23 cellular contexts compared by ENCODE assay signal in genomic region chr2:72676341-72677025, GRCh38.
DNase-seq lines count a peak whose midpoint lies in the region; ATAC-seq and TF ChIP-seq lines count a peak whose summit lies in the region.
"Had no signal": no experiment of that assay in that cellular context is flagged by ENCODE, and none has a peak within 500 bp of the region (broad histone marks: within the 10 kb centered on the region; RNA-seq: fewer than 3 reads in every experiment).

No MANE protein-coding gene starts in this region.

- H3K9me3 Mint-ChIP-seq in activated T-helper 17 cell treated with anti-CD3 and anti-CD28 coated beads, Interleukin-2, amount 50 U/mL, for 72 hours = no peaks in the 10 kb centered on the region
- H3K9me3 Mint-ChIP-seq in activated T-helper 1 cell treated with anti-CD3 and anti-CD28 coated beads, Interleukin-12 subunit alpha, Interleukin-12 subunit beta, Interleukin-2, Interleukin-4 antibody, amounts not matched to agents 30 ng/mL and 10 ng/mL and 1 ng/mL, durations not matched to agents 14 hours and 24 hours and 36 hours = peaks cover 4% of the 10 kb centered on the region
- H3K9me3 Mint-ChIP-seq: activated CD4-positive, alpha-beta T cell treated with anti-CD3 and anti-CD28 coated beads, Interleukin-2, amount 10 ng/mL, durations not matched to agents 24 days and 14 days; neural crest cell had no signal

- no peak overlapping the region for H3K4me3 ChIP-seq in cardiac muscle cell
- no peak overlapping the region for H3K4me3 ChIP-seq in right cardiac atrium (ENCODE audit: low read length)
- H3K4me3 ChIP-seq in fibroblast of villous mesenchyme (ENCODE audit: low read depth, low read length) = no peak overlapping the region
- no peak overlapping the region for H3K4me3 ChIP-seq in thyroid gland (replicated peaks in 1 of 3)
- H3K4me3 ChIP-seq: dorsolateral prefrontal cortex, heart left ventricle had no signal

- no peak for TF ChIP-seq CTCF in cardiac muscle cell (IDR thresholded peaks at IDR 0.05; ENCODE audit: low read depth, low read length)
- TF ChIP-seq CTCF in fibroblast of villous mesenchyme (IDR thresholded peaks at IDR 0.05; ENCODE audit: insufficient read depth, low read depth, low read length) = no peak
- TF ChIP-seq CTCF in thyroid gland (IDR thresholded peaks at IDR 0.05) = no peak

- H3K4me1 ChIP-seq in cardiac muscle cell (ENCODE audit: low read depth) = peaks cover 27% of the 10 kb centered on the region
- peaks cover 2% of the 10 kb centered on the region for H3K4me1 ChIP-seq in right cardiac atrium (ENCODE audit: control insufficient read depth, insufficient read depth, low read length)
- H3K4me1 ChIP-seq in thyroid gland = peaks cover 26 to 40% of the 10 kb centered on the region in 2 donors

- H3K4me3 Mint-ChIP-seq in activated T-helper 17 cell treated with anti-CD3 and anti-CD28 coated beads, Interleukin-2, amount 50 U/mL, for 72 hours = no peak overlapping the region
- no peak overlapping the region for H3K4me3 Mint-ChIP-seq in activated T-helper 1 cell treated with anti-CD3 and anti-CD28 coated beads, Interleukin-12 subunit alpha, Interleukin-12 subunit beta, Interleukin-2, Interleukin-4 antibody, amounts not matched to agents 30 ng/mL and 10 ng/mL and 1 ng/mL, durations not matched to agents 14 hours and 24 hours and 36 hours
- H3K4me3 Mint-ChIP-seq: activated CD4-positive, alpha-beta T cell treated with anti-CD3 and anti-CD28 coated beads, Interleukin-2, amount 10 ng/mL, durations not matched to agents 24 days and 14 days; brain; CD4-positive, CD25-positive, alpha-beta regulatory T cell; neural crest cell; stimulated activated naive CD8-positive, alpha-beta T cell treated with anti-CD3 and anti-CD28 coated beads, Interleukin-15, amount 100 ng/mL, for 72 hours had no signal

- DNase-seq in cardiac muscle cell (ENCODE audit: low read depth in 1 of 2, low spot score in 1 of 2) (no peak), right cardiac atrium (no peak), fibroblast of villous mesenchyme (ENCODE audit: low read depth) (peak; percentile 39), thyroid gland (no peak)
- no peak for DNase-seq in activated T-helper 1 cell treated with anti-CD3 and anti-CD28 coated beads, Interleukin-12 subunit alpha, Interleukin-12 subunit beta, Interleukin-2, Interleukin-4 antibody, amounts not matched to agents 30 ng/mL and 10 ng/mL and 1 ng/mL, durations not matched to agents 14 hours and 24 hours and 36 hours (ENCODE audit: low spot score)
- DNase-seq: activated CD4-positive, alpha-beta T cell treated with anti-CD3 and anti-CD28 coated beads, Interleukin-2, amount 10 ng/mL, durations not matched to agents 24 days and 14 days; activated CD8-positive, alpha-beta memory T cell treated with anti-CD3 and anti-CD28 coated beads, Interleukin-2, amount 50 U/mL, for 4 hours; activated naive CD4-positive, alpha-beta T cell treated with Interleukin-2 at 50 U/mL for 16 hours; CD4-positive, CD25-positive, alpha-beta regulatory T cell; dorsolateral prefrontal cortex; heart left ventricle; mesendoderm; MM.1S; NCI-H1694 treated with DMSO at 0.1 percent for 48 hours; NCI-H526; OCI-M1; stimulated activated CD4-positive, alpha-beta T cell treated with anti-CD3 and anti-CD28 coated beads, Interleukin-15, amount 100 ng/mL, for 24 hours; stimulated activated naive CD8-positive, alpha-beta T cell treated with anti-CD3 and anti-CD28 coated beads, Interleukin-15, amount 100 ng/mL, for 72 hours had no signal

- no peaks in the 10 kb centered on the region for H3K36me3 Mint-ChIP-seq in activated T-helper 17 cell treated with anti-CD3 and anti-CD28 coated beads, Interleukin-2, amount 50 U/mL, for 72 hours (ENCODE audit: low read depth)
- H3K36me3 Mint-ChIP-seq in activated T-helper 1 cell treated with anti-CD3 and anti-CD28 coated beads, Interleukin-12 subunit alpha, Interleukin-12 subunit beta, Interleukin-2, Interleukin-4 antibody, amounts not matched to agents 30 ng/mL and 10 ng/mL and 1 ng/mL, durations not matched to agents 14 hours and 24 hours and 36 hours (ENCODE audit: low read depth) = no peaks in the 10 kb centered on the region

- H3K36me3 ChIP-seq in cardiac muscle cell (no peaks in the 10 kb centered on the region), thyroid gland (no peaks in the 10 kb centered on the region)
- H3K36me3 ChIP-seq: heart left ventricle had no signal

- 72% methylated on average over 5 of the region's 5 CpGs for WGBS in right cardiac atrium
- WGBS in thyroid gland, 2 donors = 71% methylated on average over 5 of the region's 5 CpGs

- no peak for ATAC-seq in right cardiac atrium
- ATAC-seq in activated T-helper 17 cell treated with anti-CD3 and anti-CD28 coated beads, Interleukin-2, amount 50 U/mL, for 72 hours (replicated peaks) = peak; percentile 37
- no peak for ATAC-seq in HG03439 (IDR thresholded peaks at IDR 0.05; ENCODE audit: unreplicated experiment)
- ATAC-seq in GM19035 (IDR thresholded peaks at IDR 0.05; ENCODE audit: unreplicated experiment) = no peak
- ATAC-seq: stimulated activated naive CD8-positive, alpha-beta T cell treated with anti-CD3 and anti-CD28 coated beads, Interleukin-15, amount 100 ng/mL, for 72 hours had no signal

- H3K9me3 ChIP-seq in cardiac muscle cell (ENCODE audit: low read depth) (no peaks in the 10 kb centered on the region), right cardiac atrium (ENCODE audit: control insufficient read depth, low read length) (no peaks in the 10 kb centered on the region), thyroid gland (no peaks in the 10 kb centered on the region)
- H3K9me3 ChIP-seq: heart left ventricle had no signal

- intact Hi-C loops in right cardiac atrium (cut with DNase I) = no loop called here
- intact Hi-C loops in thyroid gland (cut with DNase I) = no loop called here
- intact Hi-C loops in activated T-helper 1 cell treated with anti-CD3 and anti-CD28 coated beads, Interleukin-12 subunit alpha, Interleukin-12 subunit beta, Interleukin-2, Interleukin-4 antibody, amounts not matched to agents 30 ng/mL and 10 ng/mL and 1 ng/mL, durations not matched to agents 14 hours and 24 hours and 36 hours (cut with micrococcal nuclease) = no loop called here

- H3K27ac Mint-ChIP-seq in activated T-helper 17 cell treated with anti-CD3 and anti-CD28 coated beads, Interleukin-2, amount 50 U/mL, for 72 hours = peak overlapping the region; percentile 31
- no peak overlapping the region for H3K27ac Mint-ChIP-seq in activated T-helper 1 cell treated with anti-CD3 and anti-CD28 coated beads, Interleukin-12 subunit alpha, Interleukin-12 subunit beta, Interleukin-2, Interleukin-4 antibody, amounts not matched to agents 30 ng/mL and 10 ng/mL and 1 ng/mL, durations not matched to agents 14 hours and 24 hours and 36 hours
- H3K27ac Mint-ChIP-seq: activated CD4-positive, alpha-beta T cell treated with anti-CD3 and anti-CD28 coated beads, Interleukin-2, amount 10 ng/mL, durations not matched to agents 24 days and 14 days; stimulated activated naive CD8-positive, alpha-beta T cell treated with anti-CD3 and anti-CD28 coated beads, Interleukin-15, amount 100 ng/mL, for 72 hours had no signal

- H3K27me3 Mint-ChIP-seq in activated T-helper 17 cell treated with anti-CD3 and anti-CD28 coated beads, Interleukin-2, amount 50 U/mL, for 72 hours = no peaks in the 10 kb centered on the region
- H3K27me3 Mint-ChIP-seq in activated T-helper 1 cell treated with anti-CD3 and anti-CD28 coated beads, Interleukin-12 subunit alpha, Interleukin-12 subunit beta, Interleukin-2, Interleukin-4 antibody, amounts not matched to agents 30 ng/mL and 10 ng/mL and 1 ng/mL, durations not matched to agents 14 hours and 24 hours and 36 hours (ENCODE audit: insufficient read depth) = no peaks in the 10 kb centered on the region
- H3K27me3 Mint-ChIP-seq: activated CD4-positive, alpha-beta T cell treated with anti-CD3 and anti-CD28 coated beads, Interleukin-2, amount 10 ng/mL, durations not matched to agents 24 days and 14 days; brain; CD4-positive, CD25-positive, alpha-beta regulatory T cell; stimulated activated naive CD8-positive, alpha-beta T cell treated with anti-CD3 and anti-CD28 coated beads, Interleukin-15, amount 100 ng/mL, for 72 hours had no signal

- H3K27ac ChIP-seq in cardiac muscle cell = peak overlapping the region; percentile 15
- H3K27ac ChIP-seq in right cardiac atrium (ENCODE audit: low read length) = no peak overlapping the region
- peak overlapping the region; percentile 36 to 70 (median 68) for H3K27ac ChIP-seq in thyroid gland

- TF ChIP-seq POLR2A in thyroid gland (IDR thresholded peaks at IDR 0.05) = no peak

- no peaks in the 10 kb centered on the region for H3K27me3 ChIP-seq in cardiac muscle cell
- H3K27me3 ChIP-seq in right cardiac atrium (ENCODE audit: control insufficient read depth, insufficient read depth) = no peaks in the 10 kb centered on the region
- H3K27me3 ChIP-seq in thyroid gland = no peaks in the 10 kb centered on the region
- H3K27me3 ChIP-seq: dorsolateral prefrontal cortex, heart left ventricle had no signal

- no peaks in the 10 kb centered on the region for H3K4me1 Mint-ChIP-seq in activated T-helper 17 cell treated with anti-CD3 and anti-CD28 coated beads, Interleukin-2, amount 50 U/mL, for 72 hours
- no peaks in the 10 kb centered on the region for H3K4me1 Mint-ChIP-seq in activated T-helper 1 cell treated with anti-CD3 and anti-CD28 coated beads, Interleukin-12 subunit alpha, Interleukin-12 subunit beta, Interleukin-2, Interleukin-4 antibody, amounts not matched to agents 30 ng/mL and 10 ng/mL and 1 ng/mL, durations not matched to agents 14 hours and 24 hours and 36 hours (ENCODE audit: low read depth)
- H3K4me1 Mint-ChIP-seq: activated CD4-positive, alpha-beta T cell treated with anti-CD3 and anti-CD28 coated beads, Interleukin-2, amount 10 ng/mL, durations not matched to agents 24 days and 14 days; stimulated activated naive CD8-positive, alpha-beta T cell treated with anti-CD3 and anti-CD28 coated beads, Interleukin-15, amount 100 ng/mL, for 72 hours had no signal
